8 cellular contexts compared by ENCODE assay signal in genomic region chr5:141354900-141355469, GRCh38. TPM values are rescaled to one million over a fixed set of nuclear protein-coding genes. Genes with fewer than 3 reads are reported as not detected.
DNase-seq lines count a peak whose midpoint lies in the region; ATAC-seq and TF ChIP-seq lines count a peak whose summit lies in the region.
"Had no signal": no experiment of that assay in that cellular context is flagged by ENCODE, and none has a peak within 500 bp of the region (broad histone marks: within the 10 kb centered on the region; RNA-seq: fewer than 3 reads in every experiment).

PCDHGA4 (plus strand) TSS chr5:141355021; CDS start chr5:141355108, 87 bp downstream.

- TF ChIP-seq CTCF in GM12872 (IDR thresholded peaks at IDR 0.05; ENCODE audit: insufficient read depth, low read depth, low read length) (peak; percentile 48), OCI-LY1 (IDR thresholded peaks at IDR 0.05; ENCODE audit: low read length) (peak; percentile 48), endothelial cell (IDR thresholded peaks at IDR 0.05; ENCODE audit: unreplicated experiment) (peak; percentile 60)

- H3K36me3 Mint-ChIP-seq in endothelial cell (ENCODE audit: low read depth, unreplicated experiment), result peaks cover 45% of the 10 kb centered on the region

- H3K4me3 Mint-ChIP-seq in endothelial cell (ENCODE audit: unreplicated experiment), result peak within 1 kb of the TSS; percentile 51

- H3K27me3 Mint-ChIP-seq in endothelial cell (ENCODE audit: unreplicated experiment), result peaks cover 4% of the 10 kb centered on the region

- DNase-seq in endothelial cell (ENCODE audit: low spot score) (no peak), skeletal muscle cell (ENCODE audit: low read depth) (no peak), NCI-H187 (lab: John Stamatoyannopoulos, UW) (no peak)
- DNase-seq in central memory CD4-positive, alpha-beta T cell, result no peak
- DNase-seq: NCI-H1417 had no signal

- H3K79me2 ChIP-seq in OCI-LY1 (ENCODE audit: insufficient read depth, low read length), result no peaks in the 10 kb centered on the region

- H3K4me2 ChIP-seq in OCI-LY1 (ENCODE audit: low read length), result peak within 1 kb of the TSS; percentile 33; the same call in 1 of the 2 replicates

- H2AFZ ChIP-seq in OCI-LY1 (ENCODE audit: low read length), result no peak within 1 kb of the TSS

- H3K27ac ChIP-seq in OCI-LY1 (ENCODE audit: low read depth, low read length, poor library complexity, severe bottlenecking), result no peak within 1 kb of the TSS

- H3K4me1 Mint-ChIP-seq in endothelial cell (ENCODE audit: unreplicated experiment), result peaks cover 7% of the 10 kb centered on the region

- H3K4me1 ChIP-seq in OCI-LY1 (ENCODE audit: insufficient read depth, low read length, severe bottlenecking), result peaks cover 6% of the 10 kb centered on the region

- peaks cover 27% of the 10 kb centered on the region for H3K9me3 Mint-ChIP-seq in endothelial cell (ENCODE audit: unreplicated experiment)

- H4K20me1 ChIP-seq in OCI-LY1 (ENCODE audit: insufficient read depth, low read length), result no peaks in the 10 kb centered on the region

- no peaks in the 10 kb centered on the region for H3K27me3 ChIP-seq in OCI-LY1 (ENCODE audit: insufficient read depth, low read length)

- no peaks in the 10 kb centered on the region for H3K9me2 ChIP-seq in OCI-LY1 (ENCODE audit: low read depth, low read length)

- peak within 1 kb of the TSS; percentile 47 for H3K4me3 ChIP-seq in OCI-LY1 (ENCODE audit: low read depth, low read length, poor library complexity, severe bottlenecking)
- peak within 1 kb of the TSS; percentile 49 for H3K4me3 ChIP-seq in skeletal muscle cell (ENCODE audit: low read depth, low read length)

- no peak within 1 kb of the TSS for H3K9ac ChIP-seq in OCI-LY1 (ENCODE audit: low read length)

- no peak within 1 kb of the TSS for H3K27ac Mint-ChIP-seq in endothelial cell (ENCODE audit: unreplicated experiment)

- H3K36me3 ChIP-seq in OCI-LY1 (ENCODE audit: insufficient read depth, low read length), result peaks cover 23% of the 10 kb centered on the region

- no peak for ATAC-seq in GM18520 (IDR thresholded peaks at IDR 0.05; ENCODE audit: unreplicated experiment)

- H3F3A ChIP-seq in OCI-LY1 (ENCODE audit: insufficient read depth, low read length), result no peaks in the 10 kb centered on the region

- H3K9me3 ChIP-seq in OCI-LY1 (ENCODE audit: low read length), result peaks cover 38% of the 10 kb centered on the region

RNA-seq across cellular contexts. Expression of gene PCDHGA4, which starts in this region (rescaled TPM):
- total RNA-seq in endothelial cell (ENCODE audit: unreplicated experiment), result 2.0 TPM
